In the genomic region with DNA sequence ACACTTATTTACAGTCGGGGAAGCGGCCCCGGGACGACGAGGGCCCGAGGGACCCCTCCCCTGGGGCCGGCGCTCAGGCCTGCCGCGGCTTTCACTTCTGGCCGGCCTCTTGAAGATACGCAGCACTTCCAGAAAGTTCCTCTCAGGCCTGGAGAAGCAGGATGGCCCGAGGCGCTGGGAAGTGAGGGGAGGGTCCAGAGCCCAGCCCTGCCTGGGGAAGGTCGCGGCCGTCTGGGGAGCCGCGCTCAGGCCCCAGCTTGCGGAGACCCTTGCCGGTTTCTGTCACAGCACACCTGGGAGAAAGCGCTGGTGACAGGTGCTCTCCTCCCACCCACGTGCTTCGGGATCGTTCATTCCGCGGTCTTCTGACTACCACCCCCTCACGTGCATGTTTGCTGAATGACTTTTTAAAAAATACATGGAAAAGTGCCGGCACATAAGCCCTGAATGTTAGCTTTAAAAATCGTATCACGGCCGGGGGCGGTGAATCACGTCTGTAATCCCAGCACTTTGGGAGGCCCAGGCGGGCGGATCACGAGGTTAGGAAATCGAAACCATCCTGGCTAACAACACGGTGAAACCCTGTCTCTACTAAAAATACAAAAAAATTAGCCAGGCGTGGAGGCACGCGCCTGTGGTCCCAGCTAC, we compare ENCODE assay signal across 8 cellular contexts. TPM values are rescaled to one million over a fixed set of nuclear protein-coding genes. Genes with fewer than 3 reads are reported as not detected.
DNase-seq lines count a peak whose midpoint lies in the region; ATAC-seq and TF ChIP-seq lines count a peak whose summit lies in the region.

No MANE protein-coding gene starts in this region.

- DNase-seq in GM12865 (ENCODE audit: low read depth) (no peak), Panc1 (ENCODE audit: low read depth, low spot score) (no peak), mesenchymal stem cell (no peak), tibial nerve (ENCODE audit: low spot score in 2 of 2) (no peak), NCI-H774 (lab: John Stamatoyannopoulos, UW) (no peak), erythroblast (lab: John Stamatoyannopoulos, UW) (no peak)

- H2AFZ ChIP-seq in mesenchymal stem cell (ENCODE audit: low read depth, low read length): peak overlapping the region; percentile 33

- CTCF ChIA-PET in Panc1 (lab: Charles Lee): no interaction called here

- H2BK15ac ChIP-seq in mesenchymal stem cell (ENCODE audit: low read depth, poor library complexity, severe bottlenecking): peak overlapping the region; percentile 44

- H4K8ac ChIP-seq in mesenchymal stem cell (ENCODE audit: low read length): peak overlapping the region; percentile 98

- H2BK12ac ChIP-seq in mesenchymal stem cell (ENCODE audit: low read length in 2 of 2): no peak overlapping the region

- H3K9me3 ChIP-seq in Panc1 (ENCODE audit: control insufficient read depth, insufficient read depth, low read depth, low read length): no peaks in the 10 kb centered on the region
- no peaks in the 10 kb centered on the region for H3K9me3 ChIP-seq in mesenchymal stem cell (ENCODE audit: control insufficient read depth, low read length)
- no peaks in the 10 kb centered on the region for H3K9me3 ChIP-seq in tibial nerve

- no peak overlapping the region for H3K23ac ChIP-seq in mesenchymal stem cell (ENCODE audit: low read length in 2 of 2)

- TF ChIP-seq POLR2A in tibial nerve (IDR thresholded peaks at IDR 0.05) (no peak), erythroblast (IDR thresholded peaks at IDR 0.05; ENCODE audit: low read length) (no peak)

- POLR2A ChIA-PET in Panc1 (lab: Charles Lee): no interaction called here

- peaks cover 4% of the 10 kb centered on the region for H3K79me1 ChIP-seq in mesenchymal stem cell (replicated peaks; ENCODE audit: low read length, poor library complexity, severe bottlenecking)

- peak overlapping the region; percentile 84 to 98 for H3K18ac ChIP-seq in mesenchymal stem cell (ENCODE audit: low read depth in 1 of 2, low read length in 2 of 2)

- peak overlapping the region; percentile 89 for H3K27ac ChIP-seq in Panc1 (ENCODE audit: low read length)
- peak overlapping the region; percentile 87 for H3K27ac ChIP-seq in cingulate gyrus (ENCODE audit: low read depth, low read length)
- H3K27ac ChIP-seq in mesenchymal stem cell (ENCODE audit: low read length, poor library complexity, severe bottlenecking): peak overlapping the region; percentile 69
- H3K27ac ChIP-seq in tibial nerve: peak overlapping the region; percentile 92 to 98 (median 96)

- H3K27me3 ChIP-seq in Panc1 (ENCODE audit: control insufficient read depth, insufficient read depth, low read length) (no peaks in the 10 kb centered on the region), mesenchymal stem cell (ENCODE audit: control insufficient read depth in 1 of 2, insufficient read depth in 1 of 2, low read length in 2 of 2) (no peaks in the 10 kb centered on the region), tibial nerve (no peaks in the 10 kb centered on the region)

- intact Hi-C loops in Panc1 (cut with micrococcal nuclease; ENCODE audit: unreplicated experiment): no loop called here

- no peak for TF ChIP-seq CTCF in GM12865 (IDR thresholded peaks at IDR 0.05; ENCODE audit: insufficient read depth, low read depth, low read length, missing control alignments)
- no peak for TF ChIP-seq CTCF in Panc1 (IDR thresholded peaks at IDR 0.05)
- TF ChIP-seq CTCF in tibial nerve (IDR thresholded peaks at IDR 0.05): no peak

- peak overlapping the region; percentile 83 for H3K4me2 ChIP-seq in mesenchymal stem cell (ENCODE audit: low read length, poor library complexity, severe bottlenecking)

- H3K9ac ChIP-seq in mesenchymal stem cell (ENCODE audit: low read length): peak overlapping the region; percentile 98

- no peak overlapping the region for H2BK120ac ChIP-seq in mesenchymal stem cell (ENCODE audit: low read depth, low read length)

- H2BK5ac ChIP-seq in mesenchymal stem cell (ENCODE audit: low read depth, low read length, poor library complexity, severe bottlenecking): no peak overlapping the region

- H3K4me3 ChIP-seq in GM12865 (ENCODE audit: low read depth, low read length) (peak overlapping the region; percentile 74), Panc1 (ENCODE audit: low read depth in 2 of 2, low read length in 2 of 2) (peak overlapping the region; percentile 70 to 84), mesenchymal stem cell (ENCODE audit: insufficient read depth in 1 of 2, low read depth in 1 of 2, low read length in 2 of 2) (peak overlapping the region; percentile 78 to 98), tibial nerve (peak overlapping the region; percentile 74 to 87 (median 79))

- no peak for TF ChIP-seq EP300 in tibial nerve (IDR thresholded peaks at IDR 0.05)

- H3K4me1 ChIP-seq in Panc1 (ENCODE audit: control insufficient read depth, insufficient read depth, low read length): peaks cover 20% of the 10 kb centered on the region
- H3K4me1 ChIP-seq in mesenchymal stem cell (ENCODE audit: control insufficient read depth, insufficient read depth, low read depth, low read length): peaks cover 8% of the 10 kb centered on the region
- peaks cover 0 to 46% (median 26%) of the 10 kb centered on the region in 4 donors for H3K4me1 ChIP-seq in tibial nerve

- H4K91ac ChIP-seq in mesenchymal stem cell (ENCODE audit: low read length): peak overlapping the region; percentile 91

- peak overlapping the region; percentile 79 for H2AK5ac ChIP-seq in mesenchymal stem cell (ENCODE audit: low read length, severe bottlenecking)

- in situ Hi-C loops in Panc1 (cut with HindIII; ENCODE audit: low pct_unique_long_range_greater_than_20kb, low sequenced_read_pairs): no loop called here

- H3K14ac ChIP-seq in mesenchymal stem cell (ENCODE audit: low read length in 2 of 2): peak overlapping the region; percentile 70 to 78

- peak overlapping the region; percentile 81 to 88 for H3K4ac ChIP-seq in mesenchymal stem cell (ENCODE audit: low read depth in 1 of 2, low read length in 2 of 2)

- H3K36me3 ChIP-seq in Panc1 (ENCODE audit: control insufficient read depth, insufficient read depth, low read length): peaks cover 12% of the 10 kb centered on the region
- peaks cover 15 to 36% of the 10 kb centered on the region in 2 experiments for H3K36me3 ChIP-seq in mesenchymal stem cell (ENCODE audit: control insufficient read depth in 1 of 2, insufficient read depth in 2 of 2, low read depth in 1 of 2, low read length in 2 of 2)
- peaks cover 0 to 41% (median 0%) of the 10 kb centered on the region in 3 donors for H3K36me3 ChIP-seq in tibial nerve

- BruUV-seq in Panc1 (replicated peaks; lab: Mats Ljungman, UMichigan): TSS peak; percentile 99

- 59% methylated on average over 41 of the region's 42 CpGs for WGBS in mesenchymal stem cell
- WGBS in tibial nerve, 2 donors: 38 to 40% methylated on average over 27 to 29 of the region's 42 CpGs

- ATAC-seq in Panc1 (peak; percentile 49), GM21576 (IDR thresholded peaks at IDR 0.05; ENCODE audit: unreplicated experiment) (no peak)

RNA-seq across cellular contexts. Expression of a gene that starts 0.7 kb away (rescaled TPM):
- total RNA-seq in Panc1 (2021; ENCODE audit: unreplicated experiment): 53.4 TPM
- 48.1 TPM for polyA plus RNA-seq in Panc1 (2012; ENCODE audit: insufficient read length)
- polyA plus RNA-seq in mesenchymal stem cell (2013, experiment 1 of 2): 26.7 TPM
- 29.0 TPM for polyA plus RNA-seq in mesenchymal stem cell (2013, experiment 2 of 2)
- total RNA-seq in tibial nerve: 10 to 100 TPM; 33.5 to 54.0 (median 40.9) TPM
